Comparison of ENCODE assay signal across 16 cellular contexts in genomic region chr13:79492918-79493594, GRCh38. TPM values are rescaled to one million over a fixed set of nuclear protein-coding genes. Genes with fewer than 3 reads are reported as not detected.
DNase-seq lines count a peak whose midpoint lies in the region; ATAC-seq and TF ChIP-seq lines count a peak whose summit lies in the region.
"Had no signal": no experiment of that assay in that cellular context is flagged by ENCODE, and none has a peak within 500 bp of the region (broad histone marks: within the 10 kb centered on the region; RNA-seq: fewer than 3 reads in every experiment).

No MANE protein-coding gene starts in this region.

- H3K9me3 Mint-ChIP-seq in activated naive CD4-positive, alpha-beta T cell treated with anti-CD3 and anti-CD28 coated beads for 36 hours, result no peaks in the 10 kb centered on the region
- peaks cover 0 to 7% of the 10 kb centered on the region in 2 donors for H3K9me3 Mint-ChIP-seq in stimulated activated naive CD8-positive, alpha-beta T cell treated with anti-CD3 and anti-CD28 coated beads, Interleukin-15, amount 100 ng/mL, for 72 hours

- peaks cover 89% of the 10 kb centered on the region for H3K4me1 Mint-ChIP-seq in activated naive CD4-positive, alpha-beta T cell treated with anti-CD3 and anti-CD28 coated beads for 36 hours (ENCODE audit: low read depth)
- peaks cover 83% of the 10 kb centered on the region for H3K4me1 Mint-ChIP-seq in stimulated activated naive CD8-positive, alpha-beta T cell treated with anti-CD3 and anti-CD28 coated beads, Interleukin-15, amount 100 ng/mL, for 72 hours

- H3K4me3 ChIP-seq in SK-N-MC (peak overlapping the region; percentile 67), epithelial cell of esophagus (ENCODE audit: low read length) (peak overlapping the region; percentile 27)
- H3K4me3 ChIP-seq: pancreas, uterus had no signal

- H3K4me3 Mint-ChIP-seq in activated naive CD4-positive, alpha-beta T cell treated with anti-CD3 and anti-CD28 coated beads for 36 hours, result peak overlapping the region; percentile 72
- peak overlapping the region; percentile 43 to 65 for H3K4me3 Mint-ChIP-seq in stimulated activated naive CD8-positive, alpha-beta T cell treated with anti-CD3 and anti-CD28 coated beads, Interleukin-15, amount 100 ng/mL, for 72 hours

- H3K36me3 ChIP-seq in SK-N-MC (ENCODE audit: insufficient read depth, low read length), result peaks cover 6% of the 10 kb centered on the region; the same call in 1 of the 2 replicates
- H3K36me3 ChIP-seq: pancreas, uterus had no signal

- ATAC-seq in stimulated activated naive CD8-positive, alpha-beta T cell treated with anti-CD3 and anti-CD28 coated beads, Interleukin-15, amount 100 ng/mL, for 72 hours, result no peak
- ATAC-seq in GM19023 (IDR thresholded peaks at IDR 0.05; ENCODE audit: unreplicated experiment), result no peak
- ATAC-seq: Panc1 had no signal

- no peaks in the 10 kb centered on the region for H3K27me3 Mint-ChIP-seq in activated naive CD4-positive, alpha-beta T cell treated with anti-CD3 and anti-CD28 coated beads for 36 hours (ENCODE audit: low read depth)
- H3K27me3 Mint-ChIP-seq in stimulated activated naive CD8-positive, alpha-beta T cell treated with anti-CD3 and anti-CD28 coated beads, Interleukin-15, amount 100 ng/mL, for 72 hours, result no peaks in the 10 kb centered on the region

- no peak for DNase-seq in activated naive CD4-positive, alpha-beta T cell treated with anti-CD3 and anti-CD28 coated beads for 36 hours
- no peak for DNase-seq in activated naive CD4-positive, alpha-beta T cell treated with anti-CD3 and anti-CD28 coated beads, Interleukin-2, amount 50 U/mL, for 16 hours
- DNase-seq in SK-N-MC (ENCODE audit: low read depth, low spot score) (no peak), epithelial cell of esophagus (ENCODE audit: low read depth) (no peak), HT-29 (ENCODE audit: low spot score) (no peak), NCI-H69 (lab: John Stamatoyannopoulos, UW) (no peak)
- DNase-seq in stimulated activated naive CD8-positive, alpha-beta T cell treated with anti-CD3 and anti-CD28 coated beads, Interleukin-15, amount 100 ng/mL, for 72 hours, result no peak
- DNase-seq: activated CD4-positive, alpha-beta T cell treated with anti-CD3 and anti-CD28 coated beads, Interleukin-2, amount 50 U/mL, for 4 hours; anterior cingulate cortex; dermis blood vessel endothelial cell; NCI-H1092 treated with DMSO at 0.1 percent for 48 hours; NCI-H345; pancreas; uterus had no signal

- CTCF ChIA-PET in activated naive CD4-positive, alpha-beta T cell treated with anti-CD3 and anti-CD28 coated beads for 36 hours (lab: Charles Lee), result interaction anchor here (0.7 to 2.1 kb wide), 5 partner anchors 9 to 102 kb away, joined by 3 to 5 read pairs (median 4); no protein-coding TSS in a partner anchor

- intact Hi-C loops in activated naive CD4-positive, alpha-beta T cell treated with anti-CD3 and anti-CD28 coated beads for 36 hours (cut with micrococcal nuclease), result loop anchor here (1.0 kb wide), 2 partner anchors 8 to 12 kb away; partner anchors contain the start of gene NDFIP2

- H3K27ac Mint-ChIP-seq in activated naive CD4-positive, alpha-beta T cell treated with anti-CD3 and anti-CD28 coated beads for 36 hours, result peak overlapping the region; percentile 92
- H3K27ac Mint-ChIP-seq in stimulated activated naive CD8-positive, alpha-beta T cell treated with anti-CD3 and anti-CD28 coated beads, Interleukin-15, amount 100 ng/mL, for 72 hours, result peak overlapping the region in 1 of 2 donors; percentile 1

- TF ChIP-seq CTCF in epithelial cell of esophagus (IDR thresholded peaks at IDR 0.05; ENCODE audit: insufficient read depth, low read depth, low read length, missing control alignments), result no peak

- H3K27ac ChIP-seq in SK-N-MC, result peak overlapping the region; percentile 88
- H3K27ac ChIP-seq: uterus had no signal

- no peaks in the 10 kb centered on the region for H3K9me3 ChIP-seq in SK-N-MC (ENCODE audit: low read depth, low read length)
- H3K9me3 ChIP-seq: pancreas, uterus had no signal

- H3K36me3 Mint-ChIP-seq in activated naive CD4-positive, alpha-beta T cell treated with anti-CD3 and anti-CD28 coated beads for 36 hours (ENCODE audit: low read depth), result peaks cover 11% of the 10 kb centered on the region

- H3K9ac ChIP-seq in SK-N-MC (ENCODE audit: insufficient read length), result peak overlapping the region; percentile 30

RNA-seq across cellular contexts. Expression of gene NDFIP2, which starts 12.1 kb away (rescaled TPM):
- total RNA-seq in activated naive CD4-positive, alpha-beta T cell treated with anti-CD3 and anti-CD28 coated beads for 36 hours, result 10 to 100 TPM; 89.5 to 90.8 TPM
- total RNA-seq in HT-29 (2014; rRNA removed; shearing (Covaris generic)), result 26.9 and 29.2 TPM in 2 replicates
